ENCODE assay signal across 11 cellular contexts in genomic region chr6:65638047-65638831, GRCh38.
DNase-seq lines count a peak whose midpoint lies in the region; ATAC-seq, FAIRE-seq and TF ChIP-seq lines count a peak whose summit lies in the region.
"Had no signal": no experiment of that assay in that cellular context is flagged by ENCODE, and none has a peak within 500 bp of the region (broad histone marks: within the 10 kb centered on the region; RNA-seq: fewer than 3 reads in every experiment).

No MANE protein-coding gene starts in this region.

- no peaks in the 10 kb centered on the region for H4K20me1 ChIP-seq in smooth muscle cell (ENCODE audit: low read depth)

- TF ChIP-seq CTCF in colonic mucosa (IDR thresholded peaks at IDR 0.05), result peak; percentile 15
- peak; percentile 30 for TF ChIP-seq CTCF in smooth muscle cell (IDR thresholded peaks at IDR 0.05; ENCODE audit: borderline replicate concordance, insufficient read depth, poor library complexity, severe bottlenecking)

- DNase-seq in NCI-H510A treated with DMSO at 0.1 percent for 48 hours (lab: John Stamatoyannopoulos, UW), result peak; percentile 13
- DNase-seq in NCI-H510A (lab: John Stamatoyannopoulos, UW), result no peak
- DNase-seq in NCI-H526 treated with DMSO at 0.1 percent for 48 hours (lab: John Stamatoyannopoulos, UW), result peak; percentile 12
- DNase-seq in colonic mucosa, result peak; percentile 28
- DNase-seq in smooth muscle cell (lab: John Stamatoyannopoulos, UW; ENCODE audit: unreplicated experiment), result no peak
- DNase-seq in stimulated activated naive CD4-positive, alpha-beta T cell (lab: John Stamatoyannopoulos, UW), result no peak
- no peak for DNase-seq in small intestine
- DNase-seq: activated naive CD8-positive, alpha-beta T cell treated with anti-CD3 and anti-CD28 coated beads for 36 hours; left ventricle myocardium inferior; sigmoid colon had no signal

- H3K4me1 ChIP-seq in colonic mucosa, result no peaks in the 10 kb centered on the region
- no peaks in the 10 kb centered on the region for H3K4me1 ChIP-seq in smooth muscle cell (ENCODE audit: low read depth)
- no peaks in the 10 kb centered on the region for H3K4me1 ChIP-seq in small intestine (ENCODE audit: control insufficient read depth in 2 of 2, insufficient read depth in 1 of 2, low read depth in 1 of 2, low read length in 1 of 2)
- H3K4me1 ChIP-seq: left ventricle myocardium inferior, sigmoid colon had no signal

- no peaks in the 10 kb centered on the region for H3K27me3 ChIP-seq in colonic mucosa
- no peaks in the 10 kb centered on the region for H3K27me3 ChIP-seq in smooth muscle cell (ENCODE audit: low read depth)
- no peaks in the 10 kb centered on the region for H3K27me3 ChIP-seq in small intestine (ENCODE audit: control insufficient read depth in 2 of 2, insufficient read depth in 2 of 2, low read length in 2 of 2)
- H3K27me3 ChIP-seq: sigmoid colon had no signal

- no peaks in the 10 kb centered on the region for H3K79me2 ChIP-seq in smooth muscle cell (ENCODE audit: low read depth)

- H3K27ac ChIP-seq in colonic mucosa (no peak overlapping the region), smooth muscle cell (ENCODE audit: low read depth) (no peak overlapping the region), small intestine (ENCODE audit: low read depth in 1 of 2, low read length in 1 of 2) (no peak overlapping the region)
- H3K27ac ChIP-seq: left ventricle myocardium inferior, sigmoid colon had no signal

- H3K9me3 ChIP-seq in colonic mucosa, result no peaks in the 10 kb centered on the region
- no peaks in the 10 kb centered on the region for H3K9me3 ChIP-seq in smooth muscle cell (replicated peaks; ENCODE audit: low read depth)
- H3K9me3 ChIP-seq in small intestine (ENCODE audit: control insufficient read depth, low read depth), result no peaks in the 10 kb centered on the region
- H3K9me3 ChIP-seq: left ventricle myocardium inferior, sigmoid colon had no signal

- H2AFZ ChIP-seq in smooth muscle cell (ENCODE audit: low read depth), result no peak overlapping the region

- no peak overlapping the region for H3K4me2 ChIP-seq in smooth muscle cell

- WGBS in smooth muscle cell (ENCODE audit: low lambda C conversion rate), result 89% methylated on average over 22 of the region's 22 CpGs
- 83 to 91% (median 90%) methylated on average over 22 of the region's 22 CpGs for WGBS in small intestine, 3 donors

- no peaks in the 10 kb centered on the region for H3F3A ChIP-seq in smooth muscle cell (ENCODE audit: low read depth)

- H3K4me3 ChIP-seq in colonic mucosa (no peak overlapping the region), smooth muscle cell (no peak overlapping the region), small intestine (ENCODE audit: low read depth in 1 of 2, low read length in 2 of 2) (no peak overlapping the region)
- H3K4me3 ChIP-seq: left ventricle myocardium inferior, sigmoid colon had no signal

- no peak for FAIRE-seq in small intestine (lab: Jason Lieb, UNC)

- ATAC-seq in HG03469 (IDR thresholded peaks at IDR 0.05; ENCODE audit: unreplicated experiment), result no peak

- no peak overlapping the region for H3K9ac ChIP-seq in colonic mucosa (ENCODE audit: low read depth in 2 of 2, low read length in 2 of 2)
- no peak overlapping the region for H3K9ac ChIP-seq in smooth muscle cell (ENCODE audit: low read depth)

- no peaks in the 10 kb centered on the region for H3K36me3 ChIP-seq in colonic mucosa
- no peaks in the 10 kb centered on the region for H3K36me3 ChIP-seq in smooth muscle cell (ENCODE audit: low read depth)
- H3K36me3 ChIP-seq in small intestine (ENCODE audit: control insufficient read depth in 2 of 2, insufficient read depth in 2 of 2, low read length in 2 of 2), result no peaks in the 10 kb centered on the region
- H3K36me3 ChIP-seq: left ventricle myocardium inferior, sigmoid colon had no signal

- intact Hi-C loops in colonic mucosa (cut with DNase I), result loop anchor here (5.0 kb wide), 1 partner anchor 139 kb away; no protein-coding TSS in a partner anchor

Comparison
In these comparisons a context has a peak if more than half of its experiments do, and no peak if none do; other contexts are left out.
1. DNase-seq: peak in NCI-H510A treated with DMSO at 0.1 percent for 48 hours (single experiment), NCI-H526 treated with DMSO at 0.1 percent for 48 hours (single experiment) and colonic mucosa (single experiment); none in NCI-H510A (single experiment), smooth muscle cell (single experiment), stimulated activated naive CD4-positive, alpha-beta T cell (0 of 6) and small intestine (single experiment).